Comparison of ENCODE assay signal across 8 cellular contexts in the genomic region with DNA sequence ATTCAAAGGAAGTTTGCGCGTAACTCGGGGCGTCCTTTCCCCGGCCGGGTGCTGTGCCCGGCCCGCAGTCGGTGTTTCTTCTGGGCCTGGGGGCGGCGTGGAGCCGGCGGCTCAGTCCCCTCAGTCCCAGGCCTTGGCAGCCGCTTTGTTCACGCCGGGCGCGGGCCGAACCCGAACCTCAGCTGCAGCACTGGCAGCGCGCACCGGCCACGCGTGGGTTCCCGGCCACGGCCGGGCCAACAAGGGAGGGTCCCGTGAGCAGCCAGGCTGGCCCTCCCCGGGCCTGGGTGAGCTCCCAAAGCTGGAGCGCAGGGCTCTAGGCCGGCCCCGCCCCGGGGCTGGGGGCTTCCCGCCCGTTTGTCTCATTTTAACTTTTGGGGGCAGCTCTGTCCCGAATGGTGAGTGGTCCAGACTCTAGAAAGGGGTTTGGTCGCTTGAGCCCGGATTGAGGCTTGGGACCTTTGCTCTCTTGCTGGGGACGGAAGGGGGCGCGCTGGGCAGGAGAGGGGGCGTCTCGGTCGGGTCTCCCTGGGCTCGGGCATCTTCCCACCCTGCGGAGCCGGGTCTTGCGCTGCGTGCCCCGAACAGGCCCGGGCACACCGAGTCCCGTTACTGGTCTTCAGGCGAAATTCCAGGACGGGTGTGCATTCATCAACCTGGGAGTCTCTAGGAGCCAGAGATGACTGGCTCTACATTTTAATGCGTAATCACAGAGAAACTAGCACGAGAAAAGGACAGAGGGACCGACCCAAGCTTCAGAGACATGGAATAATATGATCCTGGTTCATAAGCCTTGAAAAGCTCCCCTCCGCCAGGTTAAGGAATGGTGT.
A peak's percentile ranks its signal among the peaks of the same experiment; 100 is the strongest.
DNase-seq lines count a peak whose midpoint lies in the region; ATAC-seq and TF ChIP-seq lines count a peak whose summit lies in the region.

No MANE protein-coding gene starts in this region.

- no TSS peak for BruUV-seq in Panc1 (replicated peaks; lab: Mats Ljungman, UMichigan)

- POLR2A ChIA-PET in Panc1 (lab: Charles Lee) = no interaction called here

- CTCF ChIA-PET in Panc1 (lab: Charles Lee) = interaction anchor here (0.5 to 0.6 kb wide), 2 partner anchors 55 to 177 kb away, joined by 4 read pairs; a partner anchor contains a TSS

- H3K4me1 ChIP-seq in Panc1 (ENCODE audit: control insufficient read depth, insufficient read depth, low read length) = peaks cover 6% of the 10 kb centered on the region; the same call in 1 of the 2 replicates
- peaks cover 21% of the 10 kb centered on the region for H3K4me1 ChIP-seq in lower lobe of right lung
- H3K4me1 ChIP-seq in thoracic aorta (ENCODE audit: control insufficient read depth in 1 of 2, low read depth in 2 of 2) = peaks cover 19 to 44% of the 10 kb centered on the region in 2 donors

- TF ChIP-seq CTCF in Panc1 (IDR thresholded peaks at IDR 0.05) = peak; percentile 40
- TF ChIP-seq CTCF in dorsolateral prefrontal cortex (IDR thresholded peaks at IDR 0.05 in 54 of 56, conservative IDR thresholded peaks at IDR 0.05 in 2 of 56; ENCODE audit: low read depth in 1 of 56, partially characterized antibody in 56 of 56) = peak in 15 of 56 donors; percentile 9 to 35 (median 17)
- TF ChIP-seq CTCF in lower lobe of right lung (IDR thresholded peaks at IDR 0.05) = no peak
- peak; percentile 18 for TF ChIP-seq CTCF in thoracic aorta (IDR thresholded peaks at IDR 0.05)

- no peak overlapping the region for H3K27ac ChIP-seq in Panc1 (ENCODE audit: low read length)
- peak overlapping the region in 57 of 59 donors; percentile 6 to 93 (median 83) for H3K27ac ChIP-seq in dorsolateral prefrontal cortex
- H3K27ac ChIP-seq in lower lobe of right lung = peak overlapping the region; percentile 85
- H3K27ac ChIP-seq in thoracic aorta = peak overlapping the region; percentile 94 to 99

- intact Hi-C loops in Panc1 (cut with micrococcal nuclease; ENCODE audit: unreplicated experiment) (no loop called here), dorsolateral prefrontal cortex (cut with DNase I) (loop anchor here in 1 of 2 donors (10.0 kb wide), 1 partner anchor 98 kb away; no protein-coding TSS in a partner anchor), lower lobe of right lung (cut with DNase I) (no loop called here)

- H3K36me3 ChIP-seq in Panc1 (ENCODE audit: control insufficient read depth, insufficient read depth, low read length) (peaks cover 2% of the 10 kb centered on the region; the same call in 1 of the 2 replicates), lower lobe of right lung (no peaks in the 10 kb centered on the region), thoracic aorta (no peaks in the 10 kb centered on the region)

- H3K9me3 ChIP-seq in Panc1 (ENCODE audit: control insufficient read depth, insufficient read depth, low read depth, low read length) (no peaks in the 10 kb centered on the region), lower lobe of right lung (no peaks in the 10 kb centered on the region), thoracic aorta (no peaks in the 10 kb centered on the region)

- ATAC-seq in GM18909 (IDR thresholded peaks at IDR 0.05; ENCODE audit: poor library complexity, unreplicated experiment) = peak; percentile 5
- no peak; the same call in 1 of the 2 replicates for ATAC-seq in Panc1
- ATAC-seq in lower lobe of right lung = peak; percentile 50 to 59
- peak; percentile 3 for ATAC-seq in thoracic aorta (ENCODE audit: insufficient number of reproducible peaks, low FRiP score, low read depth)
- ATAC-seq in HG03565 (IDR thresholded peaks at IDR 0.05; ENCODE audit: unreplicated experiment) = no peak

- H3K4me3 ChIP-seq in Panc1 (ENCODE audit: low read depth in 2 of 2, low read length in 2 of 2) = peak overlapping the region; percentile 52 to 58
- peak overlapping the region; percentile 47 to 86 (median 73) for H3K4me3 ChIP-seq in dorsolateral prefrontal cortex
- H3K4me3 ChIP-seq in lower lobe of right lung = peak overlapping the region; percentile 77
- peak overlapping the region; percentile 98 for H3K4me3 ChIP-seq in thoracic aorta

- H3K27me3 ChIP-seq in Panc1 (ENCODE audit: control insufficient read depth, insufficient read depth, low read length) = peaks cover 4% of the 10 kb centered on the region
- H3K27me3 ChIP-seq in dorsolateral prefrontal cortex = peaks cover 0 to 38% (median 6%) of the 10 kb centered on the region in 45 donors
- H3K27me3 ChIP-seq in lower lobe of right lung (ENCODE audit: low read depth) = peaks cover 18% of the 10 kb centered on the region
- H3K27me3 ChIP-seq in thoracic aorta (replicated peaks; ENCODE audit: insufficient read depth) = no peaks in the 10 kb centered on the region

- in situ Hi-C loops in Panc1 (cut with HindIII; ENCODE audit: low pct_unique_long_range_greater_than_20kb, low sequenced_read_pairs) = no loop called here

- DNase-seq in Panc1 (ENCODE audit: low read depth, low spot score) (no peak), dorsolateral prefrontal cortex (peak in 6 of 10 donors; percentile 19 to 51 (median 42)), lower lobe of right lung (no peak), thoracic aorta (ENCODE audit: low spot score) (no peak), DMS53 (lab: John Stamatoyannopoulos, UW) (no peak), A172 (ENCODE audit: low spot score) (no peak)

Comparison
In these comparisons a context has a peak if more than half of its experiments do, and no peak if none do; other contexts are left out.
1. ATAC-seq: peak in GM18909 (single experiment), lower lobe of right lung (2 of 2) and thoracic aorta (single experiment); none in Panc1 (single experiment) and HG03565 (single experiment).
2. DNase-seq: peak in dorsolateral prefrontal cortex (6 of 10); none in Panc1 (single experiment), lower lobe of right lung (single experiment), thoracic aorta (single experiment), DMS53 (single experiment) and A172 (single experiment).
3. Peak in every context shown above with its lines, with median percentiles within 50 percentile points of each other: H3K4me3 ChIP-seq.